Comparison of ENCODE assay signal across 9 cellular contexts in genomic region chr12:6277982-6278438, GRCh38. TPM values are rescaled to one million over a fixed set of nuclear protein-coding genes. Genes with fewer than 3 reads are reported as not detected.
DNase-seq lines count a peak whose midpoint lies in the region; ATAC-seq, FAIRE-seq and TF ChIP-seq lines count a peak whose summit lies in the region.
"Had no signal": no experiment of that assay in that cellular context is flagged by ENCODE, and none has a peak within 500 bp of the region (broad histone marks: within the 10 kb centered on the region; RNA-seq: fewer than 3 reads in every experiment).

No MANE protein-coding gene starts in this region.

- peak overlapping the region; percentile 37 for H3K4me2 ChIP-seq in endothelial cell of umbilical vein (ENCODE audit: insufficient read depth, low read length)

- H3K36me3 Mint-ChIP-seq in HFFc6 (ENCODE audit: low read depth): no peaks in the 10 kb centered on the region

- H3K4me3 ChIP-seq in WERI-Rb-1 (ENCODE audit: low read depth, low read length) (peak overlapping the region; percentile 52), endothelial cell of umbilical vein (replicated peaks in 1 of 3; ENCODE audit: insufficient read depth in 1 of 3, low read depth in 1 of 3, low read length in 3 of 3) (peak overlapping the region in 2 of 3 experiments; percentile 29 to 39), neutrophil (ENCODE audit: low read depth in 1 of 2, low read length in 1 of 2) (peak overlapping the region; percentile 69 to 70)

- peak overlapping the region; percentile 47 for H2AFZ ChIP-seq in endothelial cell of umbilical vein (ENCODE audit: low read depth, low read length)

- H3K4me1 Mint-ChIP-seq in HFFc6 (ENCODE audit: low read depth): peaks cover 42% of the 10 kb centered on the region

- peak overlapping the region; percentile 84 for H3K27ac Mint-ChIP-seq in HFFc6

- no peaks in the 10 kb centered on the region for H3K79me2 ChIP-seq in endothelial cell of umbilical vein (ENCODE audit: control insufficient read depth, insufficient read depth, low read length)

- no peaks in the 10 kb centered on the region for H3K36me3 ChIP-seq in ES-I3 (ENCODE audit: insufficient read depth, low read length)
- H3K36me3 ChIP-seq in WERI-Rb-1: no peaks in the 10 kb centered on the region
- no peaks in the 10 kb centered on the region for H3K36me3 ChIP-seq in endothelial cell of umbilical vein (ENCODE audit: control insufficient read depth in 2 of 2, extremely low read depth in 1 of 2, insufficient read depth in 2 of 2, low read length in 2 of 2)
- no peaks in the 10 kb centered on the region for H3K36me3 ChIP-seq in neutrophil

- CTCF ChIA-PET in endothelial cell of umbilical vein (lab: Charles Lee): interaction anchor here (1.0 to 8.2 kb wide), 9 partner anchors 35 to 211 kb away, joined by 3 to 146 read pairs (median 10); partner anchors contain the start of gene CD9

- no peaks in the 10 kb centered on the region for H4K20me1 ChIP-seq in endothelial cell of umbilical vein (replicated peaks; ENCODE audit: control insufficient read depth, extremely low read depth, insufficient read depth, low read length)

- no peak for ATAC-seq in HG03469 (IDR thresholded peaks at IDR 0.05; ENCODE audit: unreplicated experiment)

- H3K9ac ChIP-seq in ES-I3 (ENCODE audit: low read depth, low read length): peak overlapping the region; percentile 66
- H3K9ac ChIP-seq in endothelial cell of umbilical vein (replicated peaks; ENCODE audit: extremely low read depth, insufficient read depth, low read length): peak overlapping the region; percentile 85

- TF ChIP-seq CTCF in HFFc6 (IDR thresholded peaks at IDR 0.05) (no peak), WERI-Rb-1 (IDR thresholded peaks at IDR 0.05; ENCODE audit: low read depth, low read length) (no peak), endothelial cell of umbilical vein (IDR thresholded peaks at IDR 0.05; ENCODE audit: extremely low read depth in 1 of 2, insufficient read depth in 1 of 2, low read depth in 1 of 2, low read length in 2 of 2) (no peak), neutrophil (IDR thresholded peaks at IDR 0.05) (no peak)

- H3K9me3 ChIP-seq in ES-I3 (ENCODE audit: control insufficient read depth, insufficient read depth, low read length): no peaks in the 10 kb centered on the region
- no peaks in the 10 kb centered on the region for H3K9me3 ChIP-seq in WERI-Rb-1 (ENCODE audit: severe bottlenecking)
- H3K9me3 ChIP-seq in endothelial cell of umbilical vein (replicated peaks; ENCODE audit: control insufficient read depth, insufficient read depth, low read length): no peaks in the 10 kb centered on the region
- no peaks in the 10 kb centered on the region for H3K9me3 ChIP-seq in neutrophil

- no peaks in the 10 kb centered on the region for H3K9me3 Mint-ChIP-seq in HFFc6

- peak overlapping the region; percentile 78 for H3K27ac ChIP-seq in WERI-Rb-1
- peak overlapping the region; percentile 68 for H3K27ac ChIP-seq in endothelial cell of umbilical vein (ENCODE audit: insufficient read depth, low read depth, low read length)
- H3K27ac ChIP-seq in neutrophil: no peak overlapping the region

- H3K4me1 ChIP-seq in ES-I3 (ENCODE audit: insufficient read depth, low read length) (peaks cover 46% of the 10 kb centered on the region), endothelial cell of umbilical vein (ENCODE audit: control insufficient read depth, extremely low read depth, insufficient read depth, low read length) (peaks cover 43% of the 10 kb centered on the region), neutrophil (ENCODE audit: control insufficient read depth in 1 of 2, insufficient read depth in 1 of 2, low read depth in 1 of 2, low read length in 1 of 2) (peaks cover 9 to 11% of the 10 kb centered on the region in 2 experiments)

- DNase-seq in HFFc6 (no peak), WERI-Rb-1 (no peak), endothelial cell of umbilical vein (ENCODE audit: low read depth, low spot score) (no peak), GDM1 (lab: John Stamatoyannopoulos, UW) (no peak), A172 (ENCODE audit: low spot score) (no peak)

- peaks cover 4% of the 10 kb centered on the region for H3K27me3 Mint-ChIP-seq in HFFc6 (ENCODE audit: insufficient read depth)

- no peak for TF ChIP-seq POLR2A in endothelial cell of umbilical vein (IDR thresholded peaks at IDR 0.05; ENCODE audit: low read depth, low read length)

- peak; percentile 24 for FAIRE-seq in endothelial cell of umbilical vein (lab: Jason Lieb, UNC)

- POLR2A ChIA-PET in endothelial cell of umbilical vein (lab: Charles Lee): interaction anchor here (0.7 kb wide), 1 partner anchor 165 kb away, joined by 3 read pairs; no protein-coding TSS in a partner anchor

- dilution Hi-C loops in endothelial cell of umbilical vein (cut with MboI; ENCODE audit: extremely low pct_ligation_motif_present, low sequenced_read_pairs): no loop called here

- H3K27me3 ChIP-seq in WERI-Rb-1 (ENCODE audit: insufficient read depth, low read depth, severe bottlenecking) (no peaks in the 10 kb centered on the region), endothelial cell of umbilical vein (ENCODE audit: control insufficient read depth in 2 of 2, insufficient read depth in 2 of 2, low read length in 2 of 2) (no peaks in the 10 kb centered on the region), neutrophil (peaks cover 62% of the 10 kb centered on the region)

- H3K4me3 Mint-ChIP-seq in HFFc6: peak overlapping the region; percentile 71

- BruUV-seq in endothelial cell of umbilical vein (replicated peaks; lab: Mats Ljungman, UMichigan): TSS peak; percentile 83

- no peaks in the 10 kb centered on the region for H3K9me1 ChIP-seq in endothelial cell of umbilical vein (replicated peaks; ENCODE audit: control insufficient read depth, extremely low read depth, insufficient read depth, low read length)

- intact Hi-C loops in endothelial cell of umbilical vein (cut with micrococcal nuclease): loop anchor here (1.0 to 5.0 kb wide), 4 partner anchors 46 to 211 kb away; no protein-coding TSS in a partner anchor

TF ChIP-seq in endothelial cell of umbilical vein, 7 proteins besides CTCF, POLR2A, EP300 and RAD21:
- no peak for TF ChIP-seq FOS (IDR thresholded peaks at IDR 0.05; ENCODE audit: borderline replicate concordance, insufficient read depth, low read length)
- no peak for TF ChIP-seq GATA2 (IDR thresholded peaks at IDR 0.05; ENCODE audit: insufficient read depth, insufficient read length, low read depth, low read length)
- no peak for TF ChIP-seq POLR2AphosphoS5 (IDR thresholded peaks at IDR 0.05; ENCODE audit: insufficient read depth, low read depth, low read length)
- TF ChIP-seq MYC (IDR thresholded peaks at IDR 0.05; ENCODE audit: low read depth, low read length): no peak
- TF ChIP-seq EZH2 (IDR thresholded peaks at IDR 0.05; ENCODE audit: borderline replicate concordance, low read depth, low read length, severe bottlenecking): no peak
- no peak for TF ChIP-seq MAX (IDR thresholded peaks at IDR 0.05; ENCODE audit: insufficient read depth, insufficient read length)
- TF ChIP-seq JUN (IDR thresholded peaks at IDR 0.05; ENCODE audit: borderline replicate concordance, insufficient read depth, insufficient read length, low read depth): no peak

RNA-seq across cellular contexts. Expression of gene PLEKHG6, which starts 32.5 kb away (rescaled TPM):
- total RNA-seq in HFFc6 (2021; fragmentation: NEBNext Ultra II Directional; extraction: Animal tissue kit (Norgen Biotek cat#: 25700)): not detected
- 0.48 TPM in 1 of 2 replicates, not detected in the other for total RNA-seq in endothelial cell of umbilical vein
- polyA plus RNA-seq in endothelial cell of umbilical vein: 0.11 and 0.12 TPM in 2 replicates
- 0.09 and 0.79 TPM in 2 replicates for polyA plus RNA-seq in endothelial cell of umbilical vein (2011; cell fraction: cytosol; rRNA removed)
- 0.04 TPM in 1 of 2 replicates, not detected in the other for polyA plus RNA-seq in endothelial cell of umbilical vein (2011; cell fraction: nucleus; rRNA removed)
- polyA plus RNA-seq in endothelial cell of umbilical vein (2012): 0.14 and 0.50 TPM in 2 replicates
- not detected in 2 replicates for polyA minus RNA-seq in endothelial cell of umbilical vein
- not detected for polyA minus RNA-seq in endothelial cell of umbilical vein (2011; cell fraction: cytosol; rRNA and poly(A)+ RNA removed)
- polyA minus RNA-seq in endothelial cell of umbilical vein (2011; cell fraction: nucleus; rRNA and poly(A)+ RNA removed): not detected in 2 replicates
- total RNA-seq in A172 (2014; rRNA removed; shearing (Covaris generic)): not detected in 2 replicates
- total RNA-seq: LHCN-M2 had no signal
